8 cellular contexts compared by ENCODE assay signal in the genomic region with DNA sequence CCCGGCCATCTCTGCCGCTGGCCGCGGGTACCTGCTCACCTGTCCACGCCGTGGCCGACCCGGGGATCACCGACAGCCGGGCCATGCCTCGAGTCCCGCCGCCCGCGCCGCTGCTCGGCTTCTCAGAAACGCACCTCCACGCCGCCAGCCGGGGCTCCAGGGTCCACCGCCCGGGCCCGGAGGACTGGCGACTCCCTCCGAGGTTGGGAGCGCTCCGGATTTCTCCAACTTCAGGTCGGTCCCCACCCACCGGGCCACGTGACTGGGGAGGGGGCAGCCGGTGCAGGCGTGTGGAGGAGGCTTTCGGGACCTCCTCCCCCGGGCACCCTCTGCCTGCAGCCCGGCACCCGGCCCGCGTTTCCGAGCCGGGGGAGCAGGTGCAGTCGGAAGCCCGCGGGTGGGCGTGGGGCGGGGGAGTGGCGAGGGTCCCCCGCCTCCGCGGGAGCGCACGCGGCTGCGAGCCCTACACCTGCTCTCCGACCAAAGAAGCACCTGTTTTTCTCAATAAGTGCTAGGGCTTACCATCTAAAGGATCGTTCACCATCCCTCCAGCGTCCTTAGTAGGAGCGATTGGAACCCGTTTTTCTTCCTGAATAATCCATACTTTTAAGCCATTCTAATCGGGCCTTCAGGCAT. TPM values are rescaled to one million over a fixed set of nuclear protein-coding genes. Genes with fewer than 3 reads are reported as not detected.
DNase-seq lines count a peak whose midpoint lies in the region; ATAC-seq and TF ChIP-seq lines count a peak whose summit lies in the region.

No MANE protein-coding gene starts in this region.

- peaks cover 29% of the 10 kb centered on the region for H3K27me3 ChIP-seq in trophoblast cell (ENCODE audit: insufficient read depth, low read length)

- WGBS in trophoblast cell (ENCODE audit: extremely low coverage, insufficient coverage, insufficient read length), result no CpG with 5 or more reads among the region's 60 CpGs

- H3K4ac ChIP-seq in trophoblast cell (ENCODE audit: low read depth, low read length), result no peak overlapping the region

- no peak for ATAC-seq in HG03175 (IDR thresholded peaks at IDR 0.05; ENCODE audit: unreplicated experiment)

- H2AK5ac ChIP-seq in trophoblast cell (ENCODE audit: low read length), result no peak overlapping the region

- H3K9me3 ChIP-seq in trophoblast cell (ENCODE audit: insufficient read depth, low read depth, low read length), result peaks cover 7% of the 10 kb centered on the region

- no peak overlapping the region for H2BK12ac ChIP-seq in trophoblast cell (ENCODE audit: low read length)

- no peak overlapping the region for H3K18ac ChIP-seq in trophoblast cell (ENCODE audit: low read length)

- no peak overlapping the region for H3K9ac ChIP-seq in trophoblast cell (ENCODE audit: low read length)

- H4K12ac ChIP-seq in trophoblast cell (ENCODE audit: low read depth, low read length), result no peak overlapping the region

- H3K4me2 ChIP-seq in trophoblast cell (ENCODE audit: low read length), result peak overlapping the region; percentile 90

- H3K4me3 ChIP-seq in fibroblast of mammary gland (ENCODE audit: control insufficient read depth, low read depth, low read length), result peak overlapping the region; percentile 16
- H3K4me3 ChIP-seq in trophoblast cell (ENCODE audit: low read depth, low read length), result peak overlapping the region; percentile 65

- H3K79me1 ChIP-seq in trophoblast cell (ENCODE audit: low read length), result no peaks in the 10 kb centered on the region

- DNase-seq in NCI-H82 (lab: John Stamatoyannopoulos, UW), result peak; percentile 34
- no peak for DNase-seq in NCI-H82 treated with DMSO at 0.1 percent for 48 hours (lab: John Stamatoyannopoulos, UW; ENCODE audit: unreplicated experiment)
- peak; percentile 15 for DNase-seq in activated T-cell treated with anti-CD3 and anti-CD28 coated beads for 1 hour (ENCODE audit: low read depth)
- DNase-seq in fibroblast of mammary gland (ENCODE audit: low read depth), result no peak
- peak in 1 of 2 donors; percentile 15 for DNase-seq in trophoblast cell
- no peak for DNase-seq in GDM1 (lab: John Stamatoyannopoulos, UW)
- no peak for DNase-seq in NOMO-1 treated with DMSO at 0.1 percent for 48 hours (lab: John Stamatoyannopoulos, UW; ENCODE audit: unreplicated experiment)

- H4K8ac ChIP-seq in trophoblast cell (ENCODE audit: low read depth, low read length), result no peak overlapping the region

- TF ChIP-seq CTCF in fibroblast of mammary gland (conservative IDR thresholded peaks at IDR 0.05; ENCODE audit: control insufficient read depth, insufficient read depth, low read depth, low read length), result no peak

- no peak overlapping the region for H3K27ac ChIP-seq in trophoblast cell (ENCODE audit: low read depth, low read length)

- no peak overlapping the region for H2BK120ac ChIP-seq in trophoblast cell (ENCODE audit: insufficient read depth, low read length, poor library complexity)

- H3K23ac ChIP-seq in trophoblast cell (ENCODE audit: low read length), result no peak overlapping the region

- H2AFZ ChIP-seq in trophoblast cell (ENCODE audit: insufficient read depth, low read length, poor library complexity), result peak overlapping the region; percentile 5

- H2BK5ac ChIP-seq in trophoblast cell (ENCODE audit: low read depth, low read length, poor library complexity), result no peak overlapping the region

- no peaks in the 10 kb centered on the region for H3K36me3 ChIP-seq in trophoblast cell (ENCODE audit: control insufficient read depth in 1 of 2, insufficient read depth in 2 of 2, low read length in 2 of 2)

- H3K4me1 ChIP-seq in trophoblast cell (ENCODE audit: control insufficient read depth in 1 of 2, insufficient read depth in 2 of 2, low read length in 2 of 2), result peaks cover 12 to 13% of the 10 kb centered on the region in 2 experiments

- H3K14ac ChIP-seq in trophoblast cell (ENCODE audit: low read length), result no peak overlapping the region

- no peaks in the 10 kb centered on the region for H3K79me2 ChIP-seq in trophoblast cell (ENCODE audit: control insufficient read depth, insufficient read depth, low read length, poor library complexity)

- no peak overlapping the region for H4K91ac ChIP-seq in trophoblast cell (ENCODE audit: low read depth, low read length)

RNA-seq across cellular contexts. Expression of gene NRIP3, which starts 0.6 kb away (rescaled TPM):
- polyA plus RNA-seq in trophoblast cell (2013), result 0.60 and 0.64 TPM in 2 replicates

RNA-seq across cellular contexts. Expression of gene TMEM9B, which starts 40.2 kb away (rescaled TPM):
- polyA plus RNA-seq in trophoblast cell (2013), result 19.3 and 19.7 TPM in 2 replicates

Comparison
In these comparisons a context has a peak if more than half of its experiments do, and no peak if none do; other contexts are left out.
1. DNase-seq: peak in NCI-H82 (single experiment) and activated T-cell treated with anti-CD3 and anti-CD28 coated beads for 1 hour (single experiment); none in NCI-H82 treated with DMSO at 0.1 percent for 48 hours (single experiment), fibroblast of mammary gland (single experiment), GDM1 (single experiment) and NOMO-1 treated with DMSO at 0.1 percent for 48 hours (single experiment).